Comparison of ENCODE assay signal across 8 cellular contexts in genomic region chr16:89410794-89411309, GRCh38.
A peak's percentile ranks its signal among the peaks of the same experiment; 100 is the strongest.
DNase-seq lines count a peak whose midpoint lies in the region; ATAC-seq and TF ChIP-seq lines count a peak whose summit lies in the region.

No MANE protein-coding gene starts in this region.

- no peak for ATAC-seq in activated naive CD8-positive, alpha-beta T cell treated with anti-CD3 and anti-CD28 coated beads, Interleukin-2, amount 50 U/mL, for 24 hours

- peaks cover 92% of the 10 kb centered on the region for H3K4me1 ChIP-seq in left ventricle myocardium inferior

- no peaks in the 10 kb centered on the region for H3K9me3 Mint-ChIP-seq in activated naive CD8-positive, alpha-beta T cell treated with anti-CD3 and anti-CD28 coated beads, Interleukin-2, amount 50 U/mL, for 24 hours

- no peaks in the 10 kb centered on the region; the same call in 1 of the 2 replicates for H3K9me3 ChIP-seq in AG04450 (ENCODE audit: control insufficient read depth, insufficient read depth, low read length)
- no peaks in the 10 kb centered on the region for H3K9me3 ChIP-seq in left ventricle myocardium inferior (replicated peaks)

- H3K4me3 Mint-ChIP-seq in activated naive CD8-positive, alpha-beta T cell treated with anti-CD3 and anti-CD28 coated beads, Interleukin-2, amount 50 U/mL, for 24 hours, result peak overlapping the region; percentile 36

- no peaks in the 10 kb centered on the region for H3K27me3 Mint-ChIP-seq in activated naive CD8-positive, alpha-beta T cell treated with anti-CD3 and anti-CD28 coated beads, Interleukin-2, amount 50 U/mL, for 24 hours

- peak overlapping the region; percentile 90 for H3K27ac Mint-ChIP-seq in activated naive CD8-positive, alpha-beta T cell treated with anti-CD3 and anti-CD28 coated beads, Interleukin-2, amount 50 U/mL, for 24 hours

- peaks cover 10% of the 10 kb centered on the region for H3K36me3 Mint-ChIP-seq in activated naive CD8-positive, alpha-beta T cell treated with anti-CD3 and anti-CD28 coated beads, Interleukin-2, amount 50 U/mL, for 24 hours (ENCODE audit: low read depth)

- intact Hi-C loops in left ventricle myocardium inferior (cut with micrococcal nuclease), result no loop called here

- CTCF ChIA-PET in AG04450 (lab: Charles Lee), result interaction anchor here (0.7 to 1.3 kb wide), 3 partner anchors 78 to 98 kb away, joined by 3 to 7 read pairs (median 4); no protein-coding TSS in a partner anchor

- POLR2A ChIA-PET in AG04450 (lab: Yijun Ruan, JAX), result interaction anchor here (0.7 to 1.2 kb wide), 6 partner anchors 9 to 89 kb away, joined by 3 to 4 read pairs (median 4); no protein-coding TSS in a partner anchor

- peak; percentile 23 for TF ChIP-seq CTCF in AG04450 (IDR thresholded peaks at IDR 0.05; ENCODE audit: low read depth, low read length)
- TF ChIP-seq CTCF in HFF-Myc (IDR thresholded peaks at IDR 0.05; ENCODE audit: low read depth, low read length, missing control alignments), result no peak
- TF ChIP-seq CTCF in left ventricle myocardium inferior (IDR thresholded peaks at IDR 0.05; ENCODE audit: borderline replicate concordance), result peak; percentile 20

- no peaks in the 10 kb centered on the region for H3K36me3 ChIP-seq in left ventricle myocardium inferior

- H3K4me3 ChIP-seq in AG04450 (ENCODE audit: low read depth, low read length) (no peak overlapping the region), HFF-Myc (replicated peaks; ENCODE audit: low read depth, low read length) (no peak overlapping the region), left ventricle myocardium inferior (peak overlapping the region; percentile 25), skeletal muscle cell (ENCODE audit: low read depth, low read length) (no peak overlapping the region)

- peaks cover 82% of the 10 kb centered on the region for H3K4me1 Mint-ChIP-seq in activated naive CD8-positive, alpha-beta T cell treated with anti-CD3 and anti-CD28 coated beads, Interleukin-2, amount 50 U/mL, for 24 hours

- DNase-seq in AG04450 (ENCODE audit: low read depth, low spot score) (peak; percentile 65), HFF-Myc (ENCODE audit: extremely low read depth, low read depth) (peak; percentile 52), left ventricle myocardium inferior (peak; percentile 55), skeletal muscle cell (ENCODE audit: low read depth) (peak; percentile 84), SK-N-DZ (ENCODE audit: low spot score) (no peak), NCI-H2171 (lab: John Stamatoyannopoulos, UW) (no peak), NCI-H2171 treated with DMSO at 0.1 percent for 48 hours (lab: John Stamatoyannopoulos, UW) (no peak)
- no peak for DNase-seq in activated naive CD8-positive, alpha-beta T cell treated with anti-CD3 and anti-CD28 coated beads, Interleukin-2, amount 50 U/mL, for 24 hours

- no peaks in the 10 kb centered on the region for H3K27me3 ChIP-seq in AG04450 (ENCODE audit: control insufficient read depth, insufficient read depth, low read length)
- no peaks in the 10 kb centered on the region for H3K27me3 ChIP-seq in left ventricle myocardium inferior (ENCODE audit: low read depth)

- no peak overlapping the region for H3K27ac ChIP-seq in AG04450 (ENCODE audit: low read depth, low read length)
- peak overlapping the region; percentile 62 for H3K27ac ChIP-seq in left ventricle myocardium inferior (replicated peaks)

Comparison
In these comparisons a context has a peak if more than half of its experiments do, and no peak if none do; other contexts are left out.
1. DNase-seq: peak in AG04450 (single experiment), HFF-Myc (single experiment), left ventricle myocardium inferior (single experiment) and skeletal muscle cell (single experiment); none in activated naive CD8-positive, alpha-beta T cell treated with anti-CD3 and anti-CD28 coated beads, Interleukin-2, amount 50 U/mL, for 24 hours (single experiment), SK-N-DZ (single experiment), NCI-H2171 (single experiment) and NCI-H2171 treated with DMSO at 0.1 percent for 48 hours (single experiment).